ENCODE assay signal across 25 cellular contexts in the genomic region with DNA sequence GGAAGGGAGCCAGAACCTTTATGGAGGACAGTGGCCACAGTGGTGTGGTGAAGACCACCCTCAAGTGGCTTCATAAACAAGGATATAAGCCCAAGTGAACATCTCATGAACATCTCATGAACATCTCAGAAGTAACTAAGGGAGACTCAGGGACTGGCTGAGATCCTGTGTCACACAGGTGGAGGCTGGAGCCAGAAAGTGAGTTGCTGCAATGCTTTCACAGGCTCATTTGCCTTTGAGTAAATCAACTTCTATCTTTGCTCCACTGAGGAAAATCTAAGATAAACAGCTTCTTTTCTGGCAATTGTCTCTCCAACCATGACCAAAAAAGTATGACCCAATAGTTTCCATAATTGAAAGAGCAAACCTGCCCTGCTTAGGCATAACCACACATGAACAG.
"Had no signal": no experiment of that assay in that cellular context is flagged by ENCODE, and none has a peak within 500 bp of the region (broad histone marks: within the 10 kb centered on the region; RNA-seq: fewer than 3 reads in every experiment).

No MANE protein-coding gene starts in this region.

- H3K27me3 ChIP-seq: ascending aorta, cardiac muscle cell had no signal

- H3K4me3 ChIP-seq: ascending aorta, cardiac muscle cell had no signal

- DNase-seq: activated B cell treated with CpG ODN at 0.5 μM for 24 hours; activated CD4-positive, alpha-beta memory T cell treated with anti-CD3 and anti-CD28 coated beads, Interleukin-2, amount 10 ng/mL, durations not matched to agents 7 days and 5 days; activated CD4-positive, alpha-beta T cell treated with anti-CD3 and anti-CD28 coated beads for 48 hours; activated CD4-positive, alpha-beta T cell treated with anti-CD3 and anti-CD28 coated beads, Interleukin-2, amount 10 ng/mL, durations not matched to agents 7 days and 5 days; activated CD4-positive, alpha-beta T cell treated with anti-CD3 and anti-CD28 coated beads, Interleukin-2, amount 50 U/mL, for 48 hours; activated CD4-positive, CD25-positive, alpha-beta regulatory T cell treated with anti-CD3 and anti-CD28 coated beads, Interleukin-2, amount 50 U/mL, for 72 hours; activated CD8-positive, alpha-beta memory T cell treated with anti-CD3 and anti-CD28 coated beads for 24 hours; activated CD8-positive, alpha-beta memory T cell treated with anti-CD3 and anti-CD28 coated beads, Interleukin-2, amount 10 ng/mL, durations not matched to agents 7 days and 5 days; activated CD8-positive, alpha-beta memory T cell treated with anti-CD3 and anti-CD28 coated beads, Interleukin-2, amount 50 U/mL, for 48 hours; activated CD8-positive, alpha-beta T cell treated with anti-CD3 and anti-CD28 coated beads, Interleukin-2, amount 10 ng/mL, durations not matched to agents 7 days and 5 days; activated effector memory CD4-positive, alpha-beta T cell treated with Interleukin-2 at 50 U/mL for 16 hours; activated gamma-delta T cell; activated naive CD4-positive, alpha-beta T cell treated with anti-CD3 and anti-CD28 coated beads, Interleukin-2, amount 10 ng/mL, durations not matched to agents 7 days and 5 days; activated naive CD4-positive, alpha-beta T cell treated with Interleukin-2 at 50 U/mL for 16 hours; activated naive CD8-positive, alpha-beta T cell treated with anti-CD3 and anti-CD28 coated beads, Interleukin-2, amount 10 ng/mL, durations not matched to agents 7 days and 5 days; activated naive CD8-positive, alpha-beta T cell treated with anti-CD3 and anti-CD28 coated beads, Interleukin-2, amount 50 U/mL, for 24 hours; activated T-cell treated with anti-CD3 and anti-CD28 coated beads, Interleukin-2, amount 50 U/mL, for 24 hours; activated T-cell treated with anti-CD3 and anti-CD28 coated beads, Interleukin-2, amount 50 U/mL, for 48 hours; anterior cingulate cortex; central memory CD4-positive, alpha-beta T cell; T-helper 2 cell; T-helper 9 cell had no signal

- H3K27ac ChIP-seq: ascending aorta, cardiac muscle cell, VCaP had no signal

- H3K9me3 ChIP-seq: ascending aorta had no signal

- H3K4me1 ChIP-seq: ascending aorta had no signal

- H3K36me3 ChIP-seq: ascending aorta, cardiac muscle cell had no signal
